Comparison of ENCODE assay signal across 13 cellular contexts in the genomic region with DNA sequence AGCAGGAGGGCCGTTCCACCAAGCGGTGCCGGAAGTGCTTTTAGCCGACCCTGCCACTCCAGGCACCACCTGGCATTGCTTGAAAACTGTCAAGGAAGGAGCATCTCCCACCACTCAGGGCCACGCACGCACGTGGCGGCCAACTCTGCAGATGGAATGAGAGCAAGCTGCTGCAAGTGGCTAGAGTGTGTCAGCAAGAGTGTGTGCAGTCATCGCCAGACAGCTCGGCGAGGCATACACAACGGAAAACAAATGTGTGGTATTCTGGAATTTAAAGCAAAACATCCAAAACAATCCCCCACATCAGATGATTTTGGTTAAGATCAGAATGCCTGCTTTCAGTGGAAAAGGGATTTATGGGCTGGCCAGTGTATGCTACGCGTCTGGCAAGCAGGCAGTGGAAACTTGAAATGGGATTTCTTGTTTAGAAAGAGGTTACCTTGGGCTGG. TPM values are rescaled to one million over a fixed set of nuclear protein-coding genes. Genes with fewer than 3 reads are reported as not detected.
DNase-seq lines count a peak whose midpoint lies in the region; ATAC-seq and TF ChIP-seq lines count a peak whose summit lies in the region.
"Had no signal": no experiment of that assay in that cellular context is flagged by ENCODE, and none has a peak within 500 bp of the region (broad histone marks: within the 10 kb centered on the region; RNA-seq: fewer than 3 reads in every experiment).

No MANE protein-coding gene starts in this region.

- DNase-seq in dedifferentiated amniotic fluid mesenchymal stem cell (ENCODE audit: extremely low spot score): peak; percentile 81
- DNase-seq in type B pancreatic cell (ENCODE audit: extremely low spot score, unreplicated experiment): no peak
- DNase-seq in activated T-cell treated with anti-CD3 and anti-CD28 coated beads, Interleukin-2, amount 50 U/mL, for 4 hours: no peak
- no peak for DNase-seq in inferior parietal cortex (ENCODE audit: extremely low spot score)
- DNase-seq in COR-L47 (lab: John Stamatoyannopoulos, UW): no peak
- DNase-seq: NCI-H2081, WERI-Rb-1 had no signal

- peak overlapping the region; percentile 18 for H3K4me3 Mint-ChIP-seq in type B pancreatic cell
- H3K4me3 Mint-ChIP-seq in activated T-cell treated with anti-CD3 and anti-CD28 coated beads, Interleukin-2, amount 50 U/mL, for 4 hours: no peak overlapping the region
- H3K4me3 Mint-ChIP-seq: stimulated activated effector memory CD8-positive, alpha-beta T cell treated with anti-CD3 and anti-CD28 coated beads, Interleukin-12 subunit alpha, Interleukin-12 subunit beta, amount 100 ng/mL, for 72 hours had no signal

- H3K9me3 ChIP-seq in HUES48 (ENCODE audit: control insufficient read depth, insufficient read depth, low read length) (no peaks in the 10 kb centered on the region), mesodermal cell (ENCODE audit: control insufficient read depth, low read length) (no peaks in the 10 kb centered on the region)
- H3K9me3 ChIP-seq: left lung had no signal

- H3K36me3 ChIP-seq in HUES48 (ENCODE audit: control insufficient read depth, insufficient read depth, low read length) (peaks cover 31% of the 10 kb centered on the region), mesodermal cell (ENCODE audit: control insufficient read depth, insufficient read depth, low read length) (peaks cover 5% of the 10 kb centered on the region)
- H3K36me3 ChIP-seq: WERI-Rb-1 had no signal

- no peaks in the 10 kb centered on the region for H3K27me3 ChIP-seq in HUES48 (ENCODE audit: control insufficient read depth, insufficient read depth, low read length)
- H3K27me3 ChIP-seq: left lung had no signal

- peaks cover 19% of the 10 kb centered on the region for H3K36me3 Mint-ChIP-seq in type B pancreatic cell
- H3K36me3 Mint-ChIP-seq in activated T-cell treated with anti-CD3 and anti-CD28 coated beads, Interleukin-2, amount 50 U/mL, for 4 hours (ENCODE audit: insufficient read depth): no peaks in the 10 kb centered on the region
- H3K36me3 Mint-ChIP-seq: stimulated activated effector memory CD8-positive, alpha-beta T cell treated with anti-CD3 and anti-CD28 coated beads, Interleukin-12 subunit alpha, Interleukin-12 subunit beta, amount 100 ng/mL, for 72 hours had no signal

- TF ChIP-seq CTCF in type B pancreatic cell (conservative IDR thresholded peaks at IDR 0.05): no peak

- peak overlapping the region; percentile 69 for H3K27ac Mint-ChIP-seq in type B pancreatic cell
- H3K27ac Mint-ChIP-seq: activated T-helper 2 cell treated with anti-CD3 and anti-CD28 coated beads, Interferon-gamma antibody, Interleukin-2, Interleukin-4, amounts not matched to agents 10 μg/mL and 5 μg/mL and 100 μg/mL, durations not matched to agents 14 hours and 24 hours and 36 hours; stimulated activated effector memory CD8-positive, alpha-beta T cell treated with anti-CD3 and anti-CD28 coated beads, Interleukin-12 subunit alpha, Interleukin-12 subunit beta, amount 100 ng/mL, for 72 hours had no signal

- H3K9ac ChIP-seq in HUES48 (ENCODE audit: low read depth, low read length): no peak overlapping the region; the same call in 1 of the 2 replicates

- 96 to 100% methylated on average over 4 to 8 of the region's 14 CpGs for WGBS in mesodermal cell (ENCODE audit: insufficient coverage in 2 of 2), 2 experiments

- no peaks in the 10 kb centered on the region for H3K9me3 Mint-ChIP-seq in type B pancreatic cell
- H3K9me3 Mint-ChIP-seq in activated T-cell treated with anti-CD3 and anti-CD28 coated beads, Interleukin-2, amount 50 U/mL, for 4 hours: no peaks in the 10 kb centered on the region
- H3K9me3 Mint-ChIP-seq: activated T-helper 2 cell treated with anti-CD3 and anti-CD28 coated beads, Interferon-gamma antibody, Interleukin-2, Interleukin-4, amounts not matched to agents 10 μg/mL and 5 μg/mL and 100 μg/mL, durations not matched to agents 14 hours and 24 hours and 36 hours; stimulated activated effector memory CD8-positive, alpha-beta T cell treated with anti-CD3 and anti-CD28 coated beads, Interleukin-12 subunit alpha, Interleukin-12 subunit beta, amount 100 ng/mL, for 72 hours had no signal

- H3K27me3 Mint-ChIP-seq in type B pancreatic cell: peaks cover 7% of the 10 kb centered on the region
- peaks cover 7% of the 10 kb centered on the region for H3K27me3 Mint-ChIP-seq in activated T-cell treated with anti-CD3 and anti-CD28 coated beads, Interleukin-2, amount 50 U/mL, for 4 hours (ENCODE audit: low read depth)

- H3K4me3 ChIP-seq in HUES48 (ENCODE audit: low read depth, low read length) (no peak overlapping the region), mesodermal cell (ENCODE audit: extremely low read depth, insufficient read depth, low read length, poor library complexity, severe bottlenecking) (no peak overlapping the region)
- H3K4me3 ChIP-seq: left lung had no signal

- no peak for ATAC-seq in activated T-cell treated with anti-CD3 and anti-CD28 coated beads, Interleukin-2, amount 50 U/mL, for 4 hours
- ATAC-seq in HG03565 (IDR thresholded peaks at IDR 0.05; ENCODE audit: unreplicated experiment): no peak
- ATAC-seq: left lung; stimulated activated effector memory CD8-positive, alpha-beta T cell treated with anti-CD3 and anti-CD28 coated beads, Interleukin-12 subunit alpha, Interleukin-12 subunit beta, amount 100 ng/mL, for 72 hours had no signal

- H3K27ac ChIP-seq in HUES48 (ENCODE audit: low read depth, low read length) (peak overlapping the region; percentile 25), mesodermal cell (ENCODE audit: low read depth, low read length, severe bottlenecking) (peak overlapping the region; percentile 57)
- H3K27ac ChIP-seq: WERI-Rb-1 had no signal

- H3K4me1 Mint-ChIP-seq in type B pancreatic cell (ENCODE audit: unreplicated experiment): peaks cover 19% of the 10 kb centered on the region
- peaks cover 2% of the 10 kb centered on the region for H3K4me1 Mint-ChIP-seq in activated T-cell treated with anti-CD3 and anti-CD28 coated beads, Interleukin-2, amount 50 U/mL, for 4 hours (ENCODE audit: low read depth)

- H3K4me1 ChIP-seq in HUES48 (ENCODE audit: control insufficient read depth, insufficient read depth, low read length) (peaks cover 61% of the 10 kb centered on the region), mesodermal cell (ENCODE audit: control insufficient read depth, insufficient read depth, low read length, poor library complexity, severe bottlenecking) (peaks cover 27% of the 10 kb centered on the region)

RNA-seq across cellular contexts. Expression of a gene that starts 11.2 kb away (rescaled TPM):
- polyA plus RNA-seq in mesodermal cell (2013, experiment 1 of 2): 83.6 TPM
- 66.9 TPM for polyA plus RNA-seq in mesodermal cell (2013, experiment 2 of 2)
- total RNA-seq in type B pancreatic cell (ENCODE audit: low replicate concordance): 120 and 807 TPM in 2 replicates
- total RNA-seq in activated T-cell treated with anti-CD3 and anti-CD28 coated beads, Interleukin-2, amount 50 U/mL, for 4 hours: 1 to 10 TPM; 1.6 to 3.2 (median 3.0) TPM

Comparison
In these comparisons a context has a peak if more than half of its experiments do, and no peak if none do; other contexts are left out.
1. RNA of a gene that starts 11.2 kb away (total RNA-seq): 120 to 807 TPM in type B pancreatic cell; 1.6 to 3.2 TPM in activated T-cell treated with anti-CD3 and anti-CD28 coated beads, Interleukin-2, amount 50 U/mL, for 4 hours; every median in the first group is over 10 times any median in the second.